ENCODE assay signal across 1 cellular context in the genomic region with DNA sequence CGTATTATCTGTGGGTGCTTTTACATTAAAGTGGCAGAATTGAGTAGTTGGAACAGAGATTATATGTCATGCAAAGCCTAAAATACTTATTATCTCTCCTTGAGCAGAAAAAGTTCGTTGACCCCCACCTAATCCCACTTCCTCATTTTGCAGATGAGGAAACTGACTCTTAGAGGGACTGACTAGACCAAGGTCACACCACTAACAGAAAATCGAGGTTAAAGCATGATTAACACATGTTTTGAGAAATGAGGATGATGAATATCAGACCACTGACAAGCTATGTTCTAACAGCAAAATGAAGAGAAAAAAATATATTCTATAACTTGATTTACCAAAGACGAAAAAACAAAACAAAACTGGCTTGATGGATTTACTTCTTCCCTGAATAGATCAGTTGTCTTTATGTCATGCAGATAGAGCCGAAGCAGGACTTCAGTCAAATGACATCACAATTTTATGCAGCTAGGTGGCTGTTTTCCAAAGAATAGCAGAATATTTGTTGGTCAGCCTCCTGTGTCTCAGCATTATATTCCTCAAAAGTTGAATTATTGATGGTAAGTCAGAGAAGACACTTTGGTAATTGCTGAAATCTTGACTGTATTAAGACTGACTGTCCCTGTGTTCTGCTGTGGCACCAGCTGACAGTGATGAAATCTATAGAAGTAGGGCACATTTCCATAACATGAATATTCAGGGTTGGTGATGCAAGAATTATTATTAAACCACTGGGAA.
TF ChIP-seq lines count a peak whose summit lies in the region.

No MANE protein-coding gene starts in this region.

TF ChIP-seq in K562, 482 proteins besides CTCF, POLR2A, EP300 and RAD21 (continued from another document and continues in another):
- no peak for TF ChIP-seq CBFB (CRISPR knock-in tag; IDR thresholded peaks at IDR 0.05)
- no peak for TF ChIP-seq PCBP1 (IDR thresholded peaks at IDR 0.05; ENCODE audit: low read depth, low read length, poor library complexity, severe bottlenecking)
- no peak for TF ChIP-seq OTX1 (CRISPR knock-in tag; IDR thresholded peaks at IDR 0.05)
- TF ChIP-seq PHB (CRISPR knock-in tag; IDR thresholded peaks at IDR 0.05), result no peak
- TF ChIP-seq MCM2 (IDR thresholded peaks at IDR 0.05; ENCODE audit: low read depth), result no peak
- TF ChIP-seq ZNF696 (CRISPR knock-in tag; conservative IDR thresholded peaks at IDR 0.05), result no peak
- TF ChIP-seq BCL6 (CRISPR knock-in tag; IDR thresholded peaks at IDR 0.05), result no peak
- no peak for TF ChIP-seq RAD51 (IDR thresholded peaks at IDR 0.05; ENCODE audit: borderline replicate concordance, low read depth)
- TF ChIP-seq FOSL1 (tag; conservative IDR thresholded peaks at IDR 0.05), result peak; percentile 29; the same call in 1 of the 2 replicates
- TF ChIP-seq, protein P1, sequence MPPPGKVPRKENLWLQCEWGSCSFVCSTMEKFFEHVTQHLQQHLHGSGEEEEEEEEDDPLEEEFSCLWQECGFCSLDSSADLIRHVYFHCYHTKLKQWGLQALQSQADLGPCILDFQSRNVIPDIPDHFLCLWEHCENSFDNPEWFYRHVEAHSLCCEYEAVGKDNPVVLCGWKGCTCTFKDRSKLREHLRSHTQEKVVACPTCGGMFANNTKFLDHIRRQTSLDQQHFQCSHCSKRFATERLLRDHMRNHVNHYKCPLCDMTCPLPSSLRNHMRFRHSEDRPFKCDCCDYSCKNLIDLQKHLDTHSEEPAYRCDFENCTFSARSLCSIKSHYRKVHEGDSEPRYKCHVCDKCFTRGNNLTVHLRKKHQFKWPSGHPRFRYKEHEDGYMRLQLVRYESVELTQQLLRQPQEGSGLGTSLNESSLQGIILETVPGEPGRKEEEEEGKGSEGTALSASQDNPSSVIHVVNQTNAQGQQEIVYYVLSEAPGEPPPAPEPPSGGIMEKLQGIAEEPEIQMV (tag; conservative IDR thresholded peaks at IDR 0.05; ENCODE audit: low read depth), result no peak
- no peak for TF ChIP-seq ZNF561 (CRISPR knock-in tag; conservative IDR thresholded peaks at IDR 0.05)
- TF ChIP-seq, protein P2, sequence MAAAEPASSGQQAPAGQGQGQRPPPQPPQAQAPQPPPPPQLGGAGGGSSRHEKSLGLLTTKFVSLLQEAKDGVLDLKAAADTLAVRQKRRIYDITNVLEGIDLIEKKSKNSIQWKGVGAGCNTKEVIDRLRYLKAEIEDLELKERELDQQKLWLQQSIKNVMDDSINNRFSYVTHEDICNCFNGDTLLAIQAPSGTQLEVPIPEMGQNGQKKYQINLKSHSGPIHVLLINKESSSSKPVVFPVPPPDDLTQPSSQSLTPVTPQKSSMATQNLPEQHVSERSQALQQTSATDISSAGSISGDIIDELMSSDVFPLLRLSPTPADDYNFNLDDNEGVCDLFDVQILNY (CRISPR knock-in tag; IDR thresholded peaks at IDR 0.05), result no peak
- no peak for TF ChIP-seq ZNF445 (CRISPR knock-in tag; IDR thresholded peaks at IDR 0.05; ENCODE audit: low read depth)
- TF ChIP-seq HNRNPH1 (optimal IDR thresholded peaks at IDR 0.05; ENCODE audit: low read depth, low read length), result no peak
- no peak for TF ChIP-seq ARHGAP35 (IDR thresholded peaks at IDR 0.05; ENCODE audit: partially characterized antibody)
- no peak for TF ChIP-seq RBM15 (IDR thresholded peaks at IDR 0.05; ENCODE audit: insufficient read depth, low read length)
- no peak for TF ChIP-seq PYGO2 (tag; IDR thresholded peaks at IDR 0.05)
- TF ChIP-seq, protein P3, sequence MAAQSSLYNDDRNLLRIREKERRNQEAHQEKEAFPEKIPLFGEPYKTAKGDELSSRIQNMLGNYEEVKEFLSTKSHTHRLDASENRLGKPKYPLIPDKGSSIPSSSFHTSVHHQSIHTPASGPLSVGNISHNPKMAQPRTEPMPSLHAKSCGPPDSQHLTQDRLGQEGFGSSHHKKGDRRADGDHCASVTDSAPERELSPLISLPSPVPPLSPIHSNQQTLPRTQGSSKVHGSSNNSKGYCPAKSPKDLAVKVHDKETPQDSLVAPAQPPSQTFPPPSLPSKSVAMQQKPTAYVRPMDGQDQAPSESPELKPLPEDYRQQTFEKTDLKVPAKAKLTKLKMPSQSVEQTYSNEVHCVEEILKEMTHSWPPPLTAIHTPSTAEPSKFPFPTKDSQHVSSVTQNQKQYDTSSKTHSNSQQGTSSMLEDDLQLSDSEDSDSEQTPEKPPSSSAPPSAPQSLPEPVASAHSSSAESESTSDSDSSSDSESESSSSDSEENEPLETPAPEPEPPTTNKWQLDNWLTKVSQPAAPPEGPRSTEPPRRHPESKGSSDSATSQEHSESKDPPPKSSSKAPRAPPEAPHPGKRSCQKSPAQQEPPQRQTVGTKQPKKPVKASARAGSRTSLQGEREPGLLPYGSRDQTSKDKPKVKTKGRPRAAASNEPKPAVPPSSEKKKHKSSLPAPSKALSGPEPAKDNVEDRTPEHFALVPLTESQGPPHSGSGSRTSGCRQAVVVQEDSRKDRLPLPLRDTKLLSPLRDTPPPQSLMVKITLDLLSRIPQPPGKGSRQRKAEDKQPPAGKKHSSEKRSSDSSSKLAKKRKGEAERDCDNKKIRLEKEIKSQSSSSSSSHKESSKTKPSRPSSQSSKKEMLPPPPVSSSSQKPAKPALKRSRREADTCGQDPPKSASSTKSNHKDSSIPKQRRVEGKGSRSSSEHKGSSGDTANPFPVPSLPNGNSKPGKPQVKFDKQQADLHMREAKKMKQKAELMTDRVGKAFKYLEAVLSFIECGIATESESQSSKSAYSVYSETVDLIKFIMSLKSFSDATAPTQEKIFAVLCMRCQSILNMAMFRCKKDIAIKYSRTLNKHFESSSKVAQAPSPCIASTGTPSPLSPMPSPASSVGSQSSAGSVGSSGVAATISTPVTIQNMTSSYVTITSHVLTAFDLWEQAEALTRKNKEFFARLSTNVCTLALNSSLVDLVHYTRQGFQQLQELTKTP (IDR thresholded peaks at IDR 0.05; ENCODE audit: low read depth in 1 of 2, partially characterized antibody in 2 of 2), result peak in 1 of 2 experiments; percentile 24
- TF ChIP-seq SMAD1 (IDR thresholded peaks at IDR 0.05; ENCODE audit: low read depth, low read length, partially characterized antibody), result no peak
- no peak for TF ChIP-seq GTF2F1 (IDR thresholded peaks at IDR 0.05; ENCODE audit: low read depth, low read length)
- TF ChIP-seq POU5F1 (IDR thresholded peaks at IDR 0.05; ENCODE audit: borderline replicate concordance, low read depth, low read length, partially characterized antibody), result no peak
- TF ChIP-seq CHD2 (IDR thresholded peaks at IDR 0.05; ENCODE audit: low read depth, low read length), result no peak
- no peak for TF ChIP-seq FIP1L1 (IDR thresholded peaks at IDR 0.05; ENCODE audit: low read depth, low read length, poor library complexity, severe bottlenecking)
- TF ChIP-seq RUNX1 (IDR thresholded peaks at IDR 0.05; ENCODE audit: low read depth), result no peak
- no peak for TF ChIP-seq FOXJ3 (CRISPR knock-in tag; IDR thresholded peaks at IDR 0.05)
- TF ChIP-seq, protein P4, sequence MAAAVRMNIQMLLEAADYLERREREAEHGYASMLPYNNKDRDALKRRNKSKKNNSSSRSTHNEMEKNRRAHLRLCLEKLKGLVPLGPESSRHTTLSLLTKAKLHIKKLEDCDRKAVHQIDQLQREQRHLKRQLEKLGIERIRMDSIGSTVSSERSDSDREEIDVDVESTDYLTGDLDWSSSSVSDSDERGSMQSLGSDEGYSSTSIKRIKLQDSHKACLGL (CRISPR knock-in tag; IDR thresholded peaks at IDR 0.05; ENCODE audit: borderline replicate concordance, poor library complexity, severe bottlenecking), result no peak
- TF ChIP-seq ZNF785 (CRISPR knock-in tag; IDR thresholded peaks at IDR 0.05), result no peak
- TF ChIP-seq ZFPM2 (CRISPR knock-in tag; IDR thresholded peaks at IDR 0.05), result no peak
- no peak for TF ChIP-seq PTTG1 (tag; IDR thresholded peaks at IDR 0.05; ENCODE audit: low read depth)
- TF ChIP-seq MYNN (IDR thresholded peaks at IDR 0.05), result peak; percentile 72; the same call in 1 of the 2 replicates
- no peak for TF ChIP-seq MYNN (CRISPR knock-in tag; IDR thresholded peaks at IDR 0.05)
- TF ChIP-seq PPARD (CRISPR knock-in tag; IDR thresholded peaks at IDR 0.05), result no peak
- no peak for TF ChIP-seq HLTF (IDR thresholded peaks at IDR 0.05)
- peak; percentile 68 for TF ChIP-seq BRD4 (IDR thresholded peaks at IDR 0.05)
- TF ChIP-seq CHD1 (IDR thresholded peaks at IDR 0.05; ENCODE audit: low read length), result no peak
- TF ChIP-seq FOXK2 (conservative IDR thresholded peaks at IDR 0.05 in 1 of 2, IDR thresholded peaks at IDR 0.05 in 1 of 2; ENCODE audit: low read depth in 2 of 2), result 0 out of 4 replicates have a peak, but pooled peaks of 1 of the 2 experiments have one; percentile 44
- TF ChIP-seq, protein P5, sequence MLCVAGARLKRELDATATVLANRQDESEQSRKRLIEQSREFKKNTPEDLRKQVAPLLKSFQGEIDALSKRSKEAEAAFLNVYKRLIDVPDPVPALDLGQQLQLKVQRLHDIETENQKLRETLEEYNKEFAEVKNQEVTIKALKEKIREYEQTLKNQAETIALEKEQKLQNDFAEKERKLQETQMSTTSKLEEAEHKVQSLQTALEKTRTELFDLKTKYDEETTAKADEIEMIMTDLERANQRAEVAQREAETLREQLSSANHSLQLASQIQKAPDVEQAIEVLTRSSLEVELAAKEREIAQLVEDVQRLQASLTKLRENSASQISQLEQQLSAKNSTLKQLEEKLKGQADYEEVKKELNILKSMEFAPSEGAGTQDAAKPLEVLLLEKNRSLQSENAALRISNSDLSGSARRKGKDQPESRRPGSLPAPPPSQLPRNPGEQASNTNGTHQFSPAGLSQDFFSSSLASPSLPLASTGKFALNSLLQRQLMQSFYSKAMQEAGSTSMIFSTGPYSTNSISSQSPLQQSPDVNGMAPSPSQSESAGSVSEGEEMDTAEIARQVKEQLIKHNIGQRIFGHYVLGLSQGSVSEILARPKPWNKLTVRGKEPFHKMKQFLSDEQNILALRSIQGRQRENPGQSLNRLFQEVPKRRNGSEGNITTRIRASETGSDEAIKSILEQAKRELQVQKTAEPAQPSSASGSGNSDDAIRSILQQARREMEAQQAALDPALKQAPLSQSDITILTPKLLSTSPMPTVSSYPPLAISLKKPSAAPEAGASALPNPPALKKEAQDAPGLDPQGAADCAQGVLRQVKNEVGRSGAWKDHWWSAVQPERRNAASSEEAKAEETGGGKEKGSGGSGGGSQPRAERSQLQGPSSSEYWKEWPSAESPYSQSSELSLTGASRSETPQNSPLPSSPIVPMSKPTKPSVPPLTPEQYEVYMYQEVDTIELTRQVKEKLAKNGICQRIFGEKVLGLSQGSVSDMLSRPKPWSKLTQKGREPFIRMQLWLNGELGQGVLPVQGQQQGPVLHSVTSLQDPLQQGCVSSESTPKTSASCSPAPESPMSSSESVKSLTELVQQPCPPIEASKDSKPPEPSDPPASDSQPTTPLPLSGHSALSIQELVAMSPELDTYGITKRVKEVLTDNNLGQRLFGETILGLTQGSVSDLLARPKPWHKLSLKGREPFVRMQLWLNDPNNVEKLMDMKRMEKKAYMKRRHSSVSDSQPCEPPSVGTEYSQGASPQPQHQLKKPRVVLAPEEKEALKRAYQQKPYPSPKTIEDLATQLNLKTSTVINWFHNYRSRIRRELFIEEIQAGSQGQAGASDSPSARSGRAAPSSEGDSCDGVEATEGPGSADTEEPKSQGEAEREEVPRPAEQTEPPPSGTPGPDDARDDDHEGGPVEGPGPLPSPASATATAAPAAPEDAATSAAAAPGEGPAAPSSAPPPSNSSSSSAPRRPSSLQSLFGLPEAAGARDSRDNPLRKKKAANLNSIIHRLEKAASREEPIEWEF (CRISPR knock-in tag; IDR thresholded peaks at IDR 0.05), result peak; percentile 79; the same call in 1 of the 2 replicates
- TF ChIP-seq XRCC4 (IDR thresholded peaks at IDR 0.05; ENCODE audit: extremely low read depth, insufficient read depth, insufficient read length), result no peak
- peak; percentile 92 for TF ChIP-seq KLF16 (IDR thresholded peaks at IDR 0.05)
- TF ChIP-seq, protein P6, sequence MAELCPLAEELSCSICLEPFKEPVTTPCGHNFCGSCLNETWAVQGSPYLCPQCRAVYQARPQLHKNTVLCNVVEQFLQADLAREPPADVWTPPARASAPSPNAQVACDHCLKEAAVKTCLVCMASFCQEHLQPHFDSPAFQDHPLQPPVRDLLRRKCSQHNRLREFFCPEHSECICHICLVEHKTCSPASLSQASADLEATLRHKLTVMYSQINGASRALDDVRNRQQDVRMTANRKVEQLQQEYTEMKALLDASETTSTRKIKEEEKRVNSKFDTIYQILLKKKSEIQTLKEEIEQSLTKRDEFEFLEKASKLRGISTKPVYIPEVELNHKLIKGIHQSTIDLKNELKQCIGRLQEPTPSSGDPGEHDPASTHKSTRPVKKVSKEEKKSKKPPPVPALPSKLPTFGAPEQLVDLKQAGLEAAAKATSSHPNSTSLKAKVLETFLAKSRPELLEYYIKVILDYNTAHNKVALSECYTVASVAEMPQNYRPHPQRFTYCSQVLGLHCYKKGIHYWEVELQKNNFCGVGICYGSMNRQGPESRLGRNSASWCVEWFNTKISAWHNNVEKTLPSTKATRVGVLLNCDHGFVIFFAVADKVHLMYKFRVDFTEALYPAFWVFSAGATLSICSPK (IDR thresholded peaks at IDR 0.05; ENCODE audit: borderline replicate concordance), result no peak
- TF ChIP-seq ZNF444 (CRISPR knock-in tag; IDR thresholded peaks at IDR 0.05), result no peak
- TF ChIP-seq LEF1 (IDR thresholded peaks at IDR 0.05), result peak; percentile 91
- no peak for TF ChIP-seq KLF10 (CRISPR knock-in tag; IDR thresholded peaks at IDR 0.05)
- TF ChIP-seq ZNF583 (CRISPR knock-in tag; IDR thresholded peaks at IDR 0.05), result no peak
- TF ChIP-seq ZNF232 (CRISPR knock-in tag; IDR thresholded peaks at IDR 0.05), result no peak
- TF ChIP-seq, protein P7, sequence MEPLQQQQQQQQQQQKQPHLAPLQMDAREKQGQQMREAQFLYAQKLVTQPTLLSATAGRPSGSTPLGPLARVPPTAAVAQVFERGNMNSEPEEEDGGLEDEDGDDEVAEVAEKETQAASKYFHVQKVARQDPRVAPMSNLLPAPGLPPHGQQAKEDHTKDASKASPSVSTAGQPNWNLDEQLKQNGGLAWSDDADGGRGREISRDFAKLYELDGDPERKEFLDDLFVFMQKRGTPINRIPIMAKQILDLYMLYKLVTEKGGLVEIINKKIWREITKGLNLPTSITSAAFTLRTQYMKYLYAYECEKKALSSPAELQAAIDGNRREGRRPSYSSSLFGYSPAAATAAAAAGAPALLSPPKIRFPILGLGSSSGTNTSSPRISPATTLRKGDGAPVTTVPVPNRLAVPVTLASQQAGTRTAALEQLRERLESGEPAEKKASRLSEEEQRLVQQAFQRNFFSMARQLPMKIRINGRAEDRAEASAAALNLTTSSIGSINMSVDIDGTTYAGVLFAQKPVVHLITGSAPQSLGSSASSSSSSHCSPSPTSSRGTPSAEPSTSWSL (CRISPR knock-in tag; IDR thresholded peaks at IDR 0.05; ENCODE audit: borderline replicate concordance), result no peak
- TF ChIP-seq HNRNPK (IDR thresholded peaks at IDR 0.05; ENCODE audit: low read depth, low read length, poor library complexity, severe bottlenecking), result no peak
- no peak for TF ChIP-seq ZNF436 (CRISPR knock-in tag; IDR thresholded peaks at IDR 0.05)
- no peak for TF ChIP-seq TAF9B (IDR thresholded peaks at IDR 0.05; ENCODE audit: partially characterized antibody)
- no peak for TF ChIP-seq MECOM (CRISPR knock-in tag; IDR thresholded peaks at IDR 0.05)
- TF ChIP-seq ZZZ3 (IDR thresholded peaks at IDR 0.05), result no peak
- TF ChIP-seq CBX1 (IDR thresholded peaks at IDR 0.05; ENCODE audit: low read depth), result no peak
- no peak for TF ChIP-seq FOXP1 (CRISPR knock-in tag; IDR thresholded peaks at IDR 0.05)
- no peak for TF ChIP-seq RBM34 (IDR thresholded peaks at IDR 0.05; ENCODE audit: borderline replicate concordance, insufficient read depth, low read length)
